In genomic region chr10:97016728-97017473, GRCh38 we compare ENCODE assay signal across 9 cellular contexts.
A peak's percentile ranks its signal among the peaks of the same experiment; 100 is the strongest.
DNase-seq lines count a peak whose midpoint lies in the region; ATAC-seq and TF ChIP-seq lines count a peak whose summit lies in the region.
"Had no signal": no experiment of that assay in that cellular context is flagged by ENCODE, and none has a peak within 500 bp of the region (broad histone marks: within the 10 kb centered on the region; RNA-seq: fewer than 3 reads in every experiment).

No MANE protein-coding gene starts in this region.

- peak; percentile 73 for DNase-seq in natural killer cell treated with Interleukin-12 subunit alpha and Interleukin-12 subunit beta and Interleukin-15 and Interleukin-18, amount 100 ng/mL, for 72 hours (ENCODE audit: low spot score)
- DNase-seq in CD14-positive monocyte (ENCODE audit: low spot score), result no peak
- no peak for DNase-seq in hepatocyte (ENCODE audit: low spot score)
- DNase-seq in pons (ENCODE audit: low spot score), result no peak
- DNase-seq in osteoblast (ENCODE audit: insufficient read length, low spot score, missing footprints), result no peak

- H3K4me3 Mint-ChIP-seq in natural killer cell treated with Interleukin-12 subunit alpha and Interleukin-12 subunit beta and Interleukin-15 and Interleukin-18, amount 100 ng/mL, for 72 hours, result peak overlapping the region; percentile 79
- no peak overlapping the region for H3K4me3 Mint-ChIP-seq in CD14-positive monocyte

- no peaks in the 10 kb centered on the region for H3K27me3 Mint-ChIP-seq in natural killer cell treated with Interleukin-12 subunit alpha and Interleukin-12 subunit beta and Interleukin-15 and Interleukin-18, amount 100 ng/mL, for 72 hours
- peaks cover 0 to 7% (median 0%) of the 10 kb centered on the region in 3 donors for H3K27me3 Mint-ChIP-seq in CD14-positive monocyte (ENCODE audit: low read depth in 3 of 3)

- H3K9me3 ChIP-seq in Loucy (ENCODE audit: insufficient read depth, low read depth, low read length), result no peaks in the 10 kb centered on the region
- H3K9me3 ChIP-seq in hepatocyte (ENCODE audit: low read depth), result no peaks in the 10 kb centered on the region
- no peaks in the 10 kb centered on the region for H3K9me3 ChIP-seq in osteoblast (ENCODE audit: low read depth, low read length)

- peak overlapping the region; percentile 88 to 94 for H3K27ac Mint-ChIP-seq in natural killer cell treated with Interleukin-12 subunit alpha and Interleukin-12 subunit beta and Interleukin-15 and Interleukin-18, amount 100 ng/mL, for 72 hours
- H3K27ac Mint-ChIP-seq in CD14-positive monocyte, result no peak overlapping the region
- H3K27ac Mint-ChIP-seq: IgD-negative memory B cell had no signal

- no peaks in the 10 kb centered on the region for H3F3A ChIP-seq in Loucy (ENCODE audit: low read depth)

- H3K4me3 ChIP-seq in Loucy (ENCODE audit: low read length, poor library complexity, severe bottlenecking), result peak overlapping the region; percentile 62
- no peak overlapping the region for H3K4me3 ChIP-seq in hepatocyte
- H3K4me3 ChIP-seq in osteoblast (ENCODE audit: insufficient read depth, low read length), result no peak overlapping the region

- H3K27me3 ChIP-seq in Loucy (ENCODE audit: insufficient read depth, low read length, poor library complexity, severe bottlenecking) (no peaks in the 10 kb centered on the region), hepatocyte (no peaks in the 10 kb centered on the region), osteoblast (ENCODE audit: insufficient read depth, low read length) (no peaks in the 10 kb centered on the region)

- peak overlapping the region; percentile 71 for H3K4me2 ChIP-seq in Loucy (ENCODE audit: low read depth, low read length, poor library complexity, severe bottlenecking)
- no peak overlapping the region for H3K4me2 ChIP-seq in hepatocyte
- H3K4me2 ChIP-seq in osteoblast (ENCODE audit: insufficient read depth, low read length), result no peak overlapping the region

- H3K36me3 Mint-ChIP-seq in natural killer cell treated with Interleukin-12 subunit alpha and Interleukin-12 subunit beta and Interleukin-15 and Interleukin-18, amount 100 ng/mL, for 72 hours, result no peaks in the 10 kb centered on the region
- H3K36me3 Mint-ChIP-seq in CD14-positive monocyte, result no peaks in the 10 kb centered on the region
- H3K36me3 Mint-ChIP-seq: IgD-negative memory B cell had no signal

- WGBS in hepatocyte (ENCODE audit: low lambda C conversion rate, missing lambda C conversion rate), result 90% methylated on average over 15 of the region's 15 CpGs

- H3K4me1 Mint-ChIP-seq in natural killer cell treated with Interleukin-12 subunit alpha and Interleukin-12 subunit beta and Interleukin-15 and Interleukin-18, amount 100 ng/mL, for 72 hours (ENCODE audit: low read depth in 2 of 2), result peaks cover 15 to 26% of the 10 kb centered on the region in 2 donors
- H3K4me1 Mint-ChIP-seq in CD14-positive monocyte, result peaks cover 6% of the 10 kb centered on the region

- intact Hi-C loops in CD14-positive monocyte (cut with micrococcal nuclease), result no loop called here

- H3K9me3 Mint-ChIP-seq in natural killer cell treated with Interleukin-12 subunit alpha and Interleukin-12 subunit beta and Interleukin-15 and Interleukin-18, amount 100 ng/mL, for 72 hours, result no peaks in the 10 kb centered on the region
- no peaks in the 10 kb centered on the region for H3K9me3 Mint-ChIP-seq in CD14-positive monocyte
- H3K9me3 Mint-ChIP-seq: IgD-negative memory B cell had no signal

- H2AFZ ChIP-seq in Loucy (ENCODE audit: low read length), result no peak overlapping the region
- no peak overlapping the region for H2AFZ ChIP-seq in hepatocyte
- no peak overlapping the region for H2AFZ ChIP-seq in osteoblast (ENCODE audit: low read length)

- H3K9me2 ChIP-seq in Loucy (replicated peaks; ENCODE audit: low read depth, low read length) (no peaks in the 10 kb centered on the region), hepatocyte (replicated peaks; ENCODE audit: insufficient read depth) (no peaks in the 10 kb centered on the region)

- H3K4me1 ChIP-seq in Loucy (ENCODE audit: insufficient read depth, low read length, poor library complexity, severe bottlenecking) (peaks cover 12% of the 10 kb centered on the region), hepatocyte (ENCODE audit: insufficient read depth) (no peaks in the 10 kb centered on the region), osteoblast (ENCODE audit: insufficient read depth, low read length) (peaks cover 9% of the 10 kb centered on the region)

- H3K36me3 ChIP-seq in Loucy (ENCODE audit: insufficient read depth, low read length) (no peaks in the 10 kb centered on the region), hepatocyte (replicated peaks; ENCODE audit: insufficient read depth, low read depth) (no peaks in the 10 kb centered on the region), osteoblast (ENCODE audit: insufficient read depth, low read length) (no peaks in the 10 kb centered on the region)

- H3K27ac ChIP-seq in hepatocyte (no peak overlapping the region), osteoblast (ENCODE audit: low read depth, low read length) (no peak overlapping the region)

- no peak for TF ChIP-seq CTCF in Loucy (conservative IDR thresholded peaks at IDR 0.05; ENCODE audit: low read length)
- no peak for TF ChIP-seq CTCF in CD14-positive monocyte (IDR thresholded peaks at IDR 0.05)
- TF ChIP-seq CTCF in hepatocyte (IDR thresholded peaks at IDR 0.05; ENCODE audit: poor library complexity), result no peak
- no peak for TF ChIP-seq CTCF in osteoblast (IDR thresholded peaks at IDR 0.05; ENCODE audit: extremely low read depth, low read depth, low read length)

- H4K20me1 ChIP-seq in Loucy (ENCODE audit: insufficient read depth, low read length, poor library complexity, severe bottlenecking), result no peaks in the 10 kb centered on the region
- H4K20me1 ChIP-seq in hepatocyte (ENCODE audit: insufficient read depth, poor library complexity, severe bottlenecking), result no peaks in the 10 kb centered on the region
- H4K20me1 ChIP-seq in osteoblast (ENCODE audit: insufficient read depth, low read length), result no peaks in the 10 kb centered on the region

- ATAC-seq in GM18861 (IDR thresholded peaks at IDR 0.05; ENCODE audit: unreplicated experiment), result peak; percentile 70
- peak; percentile 79 for ATAC-seq in GM21723 (IDR thresholded peaks at IDR 0.05; ENCODE audit: unreplicated experiment)
- ATAC-seq in natural killer cell treated with Interleukin-12 subunit alpha and Interleukin-12 subunit beta and Interleukin-15 and Interleukin-18, amount 100 ng/mL, for 72 hours, result peak; percentile 79 to 91

- H3K79me2 ChIP-seq in Loucy (ENCODE audit: insufficient read depth, low read length) (no peaks in the 10 kb centered on the region), hepatocyte (no peaks in the 10 kb centered on the region), osteoblast (ENCODE audit: insufficient read depth, low read length) (no peaks in the 10 kb centered on the region)

- H3K9ac ChIP-seq in Loucy (ENCODE audit: low read depth, low read length, poor library complexity, severe bottlenecking), result peak overlapping the region; percentile 44

Comparison
In these comparisons a context has a peak if more than half of its experiments do, and no peak if none do; other contexts are left out.
1. H3K27ac Mint-ChIP-seq: peak in natural killer cell treated with Interleukin-12 subunit alpha and Interleukin-12 subunit beta and Interleukin-15 and Interleukin-18, amount 100 ng/mL, for 72 hours (2 of 2); none in CD14-positive monocyte (0 of 7).
2. Peak in every context shown above with its lines, with median percentiles within 50 percentile points of each other: ATAC-seq.